In genomic region chr2:76688732-76689131, GRCh38 we compare ENCODE assay signal across 1 cellular context.
TF ChIP-seq lines count a peak whose summit lies in the region.

No MANE protein-coding gene starts in this region.

TF ChIP-seq in HepG2, 621 proteins besides CTCF, POLR2A, EP300 and RAD21 (continued from another document):
- TF ChIP-seq POGZ (CRISPR knock-in tag; IDR thresholded peaks at IDR 0.05): no peak
- no peak for TF ChIP-seq REPIN1 (CRISPR knock-in tag; IDR thresholded peaks at IDR 0.05; ENCODE audit: borderline replicate concordance, low read depth)
- TF ChIP-seq ZEB1 (IDR thresholded peaks at IDR 0.05; ENCODE audit: insufficient replicate concordance, low read depth): no peak
- no peak for TF ChIP-seq ZNF552 (CRISPR knock-in tag; IDR thresholded peaks at IDR 0.05; ENCODE audit: borderline replicate concordance)
- no peak for TF ChIP-seq HNF1A (IDR thresholded peaks at IDR 0.05; ENCODE audit: low read depth)
- TF ChIP-seq HNF1A (CRISPR knock-in tag; IDR thresholded peaks at IDR 0.05; ENCODE audit: borderline replicate concordance): no peak
- no peak for TF ChIP-seq CSRNP2 (CRISPR knock-in tag; conservative IDR thresholded peaks at IDR 0.05; ENCODE audit: low read depth)
- TF ChIP-seq SIN3A (IDR thresholded peaks at IDR 0.05; ENCODE audit: borderline replicate concordance, low read depth, low read length): no peak
- no peak for TF ChIP-seq ZKSCAN1 (IDR thresholded peaks at IDR 0.05; ENCODE audit: low read length)
- no peak for TF ChIP-seq HMGA1 (CRISPR knock-in tag; conservative IDR thresholded peaks at IDR 0.05)
